Comparison of ENCODE assay signal across 9 cellular contexts in the genomic region with DNA sequence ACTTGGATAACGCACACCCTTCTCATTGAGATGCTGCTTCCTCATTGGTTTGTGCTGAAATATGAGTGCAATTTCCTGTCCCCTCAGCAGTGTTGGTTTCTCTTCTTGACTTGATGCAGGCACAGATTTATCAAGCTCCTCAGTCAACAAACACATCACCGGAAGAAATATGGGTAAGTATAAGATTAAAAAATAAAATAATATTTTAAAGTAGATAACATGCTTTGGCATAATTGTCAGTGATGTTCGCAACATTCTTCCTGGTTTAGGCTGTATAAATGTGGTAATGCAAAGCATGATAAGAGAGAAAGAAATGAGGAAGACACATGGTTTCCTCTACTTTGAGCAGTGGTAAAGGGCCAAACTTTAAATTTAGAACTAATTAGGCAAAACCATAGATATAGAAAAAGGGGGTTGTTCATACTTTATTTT. TPM values are rescaled to one million over a fixed set of nuclear protein-coding genes. Genes with fewer than 3 reads are reported as not detected.
DNase-seq lines count a peak whose midpoint lies in the region; ATAC-seq and TF ChIP-seq lines count a peak whose summit lies in the region.
"Had no signal": no experiment of that assay in that cellular context is flagged by ENCODE, and none has a peak within 500 bp of the region (broad histone marks: within the 10 kb centered on the region; RNA-seq: fewer than 3 reads in every experiment).

A gene with protein sequence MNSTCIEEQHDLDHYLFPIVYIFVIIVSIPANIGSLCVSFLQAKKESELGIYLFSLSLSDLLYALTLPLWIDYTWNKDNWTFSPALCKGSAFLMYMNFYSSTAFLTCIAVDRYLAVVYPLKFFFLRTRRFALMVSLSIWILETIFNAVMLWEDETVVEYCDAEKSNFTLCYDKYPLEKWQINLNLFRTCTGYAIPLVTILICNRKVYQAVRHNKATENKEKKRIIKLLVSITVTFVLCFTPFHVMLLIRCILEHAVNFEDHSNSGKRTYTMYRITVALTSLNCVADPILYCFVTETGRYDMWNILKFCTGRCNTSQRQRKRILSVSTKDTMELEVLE (plus strand): TSS at position 86 of the 432 bp plus-strand sequence. CDS start 5,713 bp downstream, outside the sequence.

- TF ChIP-seq POLR2A in NB4 (IDR thresholded peaks at IDR 0.05; ENCODE audit: extremely low read depth, insufficient read length) (no peak), upper lobe of left lung (IDR thresholded peaks at IDR 0.05) (peak in 1 of 4 donors; percentile 66)

- TF ChIP-seq CTCF in NB4 (IDR thresholded peaks at IDR 0.05; ENCODE audit: low read depth, low read length): no peak
- TF ChIP-seq CTCF in upper lobe of left lung (IDR thresholded peaks at IDR 0.05): no peak

- no peaks in the 10 kb centered on the region for H3K36me3 ChIP-seq in duodenal mucosa (ENCODE audit: control insufficient read depth in 1 of 2, insufficient read depth in 2 of 2, low read length in 2 of 2)
- no peaks in the 10 kb centered on the region for H3K36me3 ChIP-seq in upper lobe of left lung

- peak within 1 kb of the TSS in 1 of 2 donors; percentile 33 for H3K9ac ChIP-seq in duodenal mucosa (ENCODE audit: low read depth in 1 of 2, low read length in 2 of 2)

- peak; percentile 19 for DNase-seq in activated CD4-positive, CD25-positive, alpha-beta regulatory T cell treated with anti-CD3 and anti-CD28 coated beads, Interleukin-2, amount 50 U/mL, for 16 hours (ENCODE audit: low read depth, low spot score)
- DNase-seq in activated CD4-positive, CD25-positive, alpha-beta regulatory T cell treated with anti-CD3 and anti-CD28 coated beads, Interleukin-2, amount 50 U/mL, for 72 hours: no peak
- DNase-seq in HCEC 1CT: peak; percentile 11
- DNase-seq in NB4 (ENCODE audit: low read depth): peak; percentile 53
- DNase-seq in upper lobe of left lung: peak in 1 of 2 donors; percentile 31
- DNase-seq in NCI-H1092 treated with DMSO at 0.1 percent for 48 hours (lab: John Stamatoyannopoulos, UW): no peak
- DNase-seq in NCI-H2171 treated with DMSO at 0.1 percent for 48 hours (lab: John Stamatoyannopoulos, UW): no peak

- H3K27ac ChIP-seq in duodenal mucosa (ENCODE audit: low read depth, low read length) (peak within 1 kb of the TSS; percentile 67), upper lobe of left lung (peak within 1 kb of the TSS; percentile 69 to 80 (median 72))
- H3K27ac ChIP-seq: 22Rv1 had no signal

- H3K4me1 ChIP-seq in duodenal mucosa (ENCODE audit: control insufficient read depth in 1 of 2, insufficient read depth in 2 of 2, low read length in 2 of 2) (peaks cover 0 to under 1% of the 10 kb centered on the region in 2 donors), upper lobe of left lung (peaks cover 0 to 4% (median 0%) of the 10 kb centered on the region in 4 donors)

- 31 to 39% methylated on average over 3 of the region's 3 CpGs for WGBS in upper lobe of left lung, 2 donors

- H3K4me3 ChIP-seq in NB4 (ENCODE audit: low read depth, low read length): no peak within 1 kb of the TSS
- H3K4me3 ChIP-seq in duodenal mucosa (ENCODE audit: low read depth in 1 of 2, low read length in 2 of 2): peak within 1 kb of the TSS; percentile 46 to 57
- H3K4me3 ChIP-seq in upper lobe of left lung: peak within 1 kb of the TSS in 3 of 4 donors; percentile 15 to 34 (median 25)

- TF ChIP-seq EP300 in upper lobe of left lung (IDR thresholded peaks at IDR 0.05): no peak

- peak in 1 of 2 donors; percentile 81 for ATAC-seq in upper lobe of left lung (ENCODE audit: low FRiP score in 2 of 2)

- no peaks in the 10 kb centered on the region for H3K27me3 ChIP-seq in duodenal mucosa (ENCODE audit: control insufficient read depth in 1 of 2, insufficient read depth in 2 of 2, low read length in 2 of 2)
- no peaks in the 10 kb centered on the region for H3K27me3 ChIP-seq in upper lobe of left lung

- H3K9me3 ChIP-seq in duodenal mucosa (ENCODE audit: control insufficient read depth in 1 of 2, low read length in 2 of 2) (no peaks in the 10 kb centered on the region), upper lobe of left lung (no peaks in the 10 kb centered on the region)

RNA-seq across cellular contexts. Expression of the gene that starts here (rescaled TPM):
- total RNA-seq in upper lobe of left lung: 1 to 10 TPM; 3.2 to 7.0 (median 3.8) TPM

Comparison
In these comparisons a context has a peak if more than half of its experiments do, and no peak if none do; other contexts are left out.
1. DNase-seq: peak in activated CD4-positive, CD25-positive, alpha-beta regulatory T cell treated with anti-CD3 and anti-CD28 coated beads, Interleukin-2, amount 50 U/mL, for 16 hours (single experiment), HCEC 1CT (single experiment) and NB4 (single experiment); none in activated CD4-positive, CD25-positive, alpha-beta regulatory T cell treated with anti-CD3 and anti-CD28 coated beads, Interleukin-2, amount 50 U/mL, for 72 hours (single experiment), NCI-H1092 treated with DMSO at 0.1 percent for 48 hours (single experiment) and NCI-H2171 treated with DMSO at 0.1 percent for 48 hours (single experiment).